Comparison of ENCODE assay signal across 1 cellular context in genomic region chr17:75087182-75087557, GRCh38.
TF ChIP-seq lines count a peak whose summit lies in the region.

No MANE protein-coding gene starts in this region.

TF ChIP-seq in H1, 55 proteins besides CTCF, POLR2A, EP300 and RAD21:
- TF ChIP-seq E2F6 (IDR thresholded peaks at IDR 0.05) (0 out of 2 replicates have a peak, but pooled peaks have one; percentile 1), KDM5A (IDR thresholded peaks at IDR 0.05; ENCODE audit: low read length) (no peak)
TF ChIP-seq in H1: peak in this region for 1.
